In genomic region chr11:132296946-132297610, GRCh38 we compare ENCODE assay signal across 7 cellular contexts.
"Had no signal": no experiment of that assay in that cellular context is flagged by ENCODE, and none has a peak within 500 bp of the region (broad histone marks: within the 10 kb centered on the region; RNA-seq: fewer than 3 reads in every experiment).

No MANE protein-coding gene starts in this region.

- H3K36me3 ChIP-seq: HAP-1 had no signal

- H3K4me1 ChIP-seq: HAP-1 had no signal

- H3K4me3 ChIP-seq: GM23248, HAP-1 had no signal

- H2AFZ ChIP-seq: GM23248 had no signal

- H3K9ac ChIP-seq: GM23248 had no signal

- H3K9me3 ChIP-seq: HAP-1 had no signal

- DNase-seq: GM23248, GOT3, H7, HFFc6, KBM-7 had no signal

- H3K27ac ChIP-seq: GM23248, HL-60 had no signal
